ENCODE assay signal across 7 cellular contexts in genomic region chr11:69900822-69901302, GRCh38.
A peak's percentile ranks its signal among the peaks of the same experiment; 100 is the strongest.
DNase-seq lines count a peak whose midpoint lies in the region; ATAC-seq, FAIRE-seq and TF ChIP-seq lines count a peak whose summit lies in the region.
"Not testable (repeated sequence)": the region's sequence is repeated elsewhere in the genome, so short reads cannot be mapped to it uniquely, and the experiment has no call there.

No MANE protein-coding gene starts in this region.

- ATAC-seq in A549 = peak in 1 of 2 experiments; percentile 38; a peak in 2 of 6 replicates
- ATAC-seq in pancreas = peak in 2 of 4 donors; percentile 16 to 26
- peak in 2 of 4 donors; percentile 26 to 56 for ATAC-seq in psoas muscle

- H3K36me3 ChIP-seq in WERI-Rb-1; endothelial cell of umbilical vein (ENCODE audit: control insufficient read depth in 2 of 2, extremely low read depth in 1 of 2, insufficient read depth in 2 of 2, low read length in 2 of 2); pancreas; psoas muscle (ENCODE audit: insufficient read depth in 1 of 2, low read depth in 1 of 2): not testable (repeated sequence)

- H3K4me1 ChIP-seq in A549 (peaks cover 16% of the 10 kb centered on the region), endothelial cell of umbilical vein (ENCODE audit: control insufficient read depth, extremely low read depth, insufficient read depth, low read length) (peaks cover 13% of the 10 kb centered on the region), psoas muscle (peaks cover 11% of the 10 kb centered on the region)
- not testable (repeated sequence) for H3K4me1 ChIP-seq in pancreas

- DNase-seq in A549 (ENCODE audit: low read depth in 1 of 2, low spot score in 1 of 2); HTR-8/SVneo (ENCODE audit: insufficient read length, low spot score); WERI-Rb-1; endothelial cell of umbilical vein (ENCODE audit: low read depth, low spot score); pancreas: not testable (repeated sequence)
- DNase-seq in myocyte (ENCODE audit: low read depth) (peak; percentile 53), psoas muscle (peak; percentile 2 to 17)

- H3K9me3 ChIP-seq in A549; WERI-Rb-1 (ENCODE audit: severe bottlenecking); endothelial cell of umbilical vein (replicated peaks; ENCODE audit: control insufficient read depth, insufficient read depth, low read length); pancreas; psoas muscle: not testable (repeated sequence)

- H3K27me3 ChIP-seq in WERI-Rb-1 (ENCODE audit: insufficient read depth, low read depth, severe bottlenecking); endothelial cell of umbilical vein (ENCODE audit: control insufficient read depth in 2 of 2, insufficient read depth in 2 of 2, low read length in 2 of 2); pancreas; psoas muscle (ENCODE audit: insufficient read depth in 3 of 3, low read length in 2 of 3): not testable (repeated sequence)

- peak overlapping the region; percentile 58 for H3K4me2 ChIP-seq in A549
- peak overlapping the region; percentile 12 for H3K4me2 ChIP-seq in endothelial cell of umbilical vein (ENCODE audit: insufficient read depth, low read length)

- not testable (repeated sequence) for TF ChIP-seq EP300 in A549 (IDR thresholded peaks at IDR 0.05)

- not testable (repeated sequence) for H3K79me2 ChIP-seq in endothelial cell of umbilical vein (ENCODE audit: control insufficient read depth, insufficient read depth, low read length)

- TF ChIP-seq POLR2A in A549 (IDR thresholded peaks at IDR 0.05; ENCODE audit: low read length); endothelial cell of umbilical vein (IDR thresholded peaks at IDR 0.05; ENCODE audit: low read depth, low read length): not testable (repeated sequence)

- BruUV-seq in endothelial cell of umbilical vein (replicated peaks; lab: Mats Ljungman, UMichigan) = not testable (repeated sequence)

- not testable (repeated sequence) for H2AFZ ChIP-seq in endothelial cell of umbilical vein (ENCODE audit: low read depth, low read length)

- H3K27ac ChIP-seq in A549 (peak overlapping the region; percentile 7 to 75; a peak in 4 of 6 replicates), WERI-Rb-1 (0 out of 2 replicates have a peak overlapping the region, but pooled peaks have one; percentile 54), pancreas (peak overlapping the region in 3 of 4 donors; percentile 35 to 62 (median 44)), psoas muscle (peak overlapping the region; percentile 1)
- H3K27ac ChIP-seq in endothelial cell of umbilical vein (ENCODE audit: insufficient read depth, low read depth, low read length) = not testable (repeated sequence)

- not testable (repeated sequence) for H3K9me1 ChIP-seq in endothelial cell of umbilical vein (replicated peaks; ENCODE audit: control insufficient read depth, extremely low read depth, insufficient read depth, low read length)

- H3K9ac ChIP-seq in endothelial cell of umbilical vein (replicated peaks; ENCODE audit: extremely low read depth, insufficient read depth, low read length) = not testable (repeated sequence)

- H4K20me1 ChIP-seq in endothelial cell of umbilical vein (replicated peaks; ENCODE audit: control insufficient read depth, extremely low read depth, insufficient read depth, low read length) = not testable (repeated sequence)

- POLR2A ChIA-PET in A549 (lab: Yijun Ruan, JAX) = not testable (repeated sequence)
- POLR2A ChIA-PET in endothelial cell of umbilical vein (lab: Charles Lee) = interaction anchor here (0.7 kb wide), 1 partner anchor 308 kb away, joined by 5 read pairs; no protein-coding TSS in a partner anchor

- FAIRE-seq in A549 (lab: Jason Lieb, UNC); endothelial cell of umbilical vein (lab: Jason Lieb, UNC); pancreas (lab: Jason Lieb, UNC): not testable (repeated sequence)
- peak; percentile 4 for FAIRE-seq in HTR-8/SVneo (lab: Jason Lieb, UNC)

- H3K4me3 ChIP-seq in A549; WERI-Rb-1 (ENCODE audit: low read depth, low read length); endothelial cell of umbilical vein (replicated peaks in 1 of 3; ENCODE audit: insufficient read depth in 1 of 3, low read depth in 1 of 3, low read length in 3 of 3); pancreas; psoas muscle: not testable (repeated sequence)

- 53% methylated on average over 5 of the region's 5 CpGs for WGBS in A549 (ENCODE audit: missing lambda C conversion rate)
- 27 to 42% methylated on average over 5 of the region's 5 CpGs for WGBS in pancreas, 2 donors
- 15 to 27% (median 22%) methylated on average over 5 of the region's 5 CpGs for WGBS in psoas muscle, 3 donors

- CTCF ChIA-PET in A549 (lab: Yijun Ruan, JAX) (interaction anchor here (0.7 to 3.1 kb wide), 6 partner anchors 9 to 284 kb away, joined by 3 to 25 read pairs (median 5); no protein-coding TSS in a partner anchor), endothelial cell of umbilical vein (lab: Charles Lee) (interaction anchor here (1.0 to 5.5 kb wide), 12 partner anchors 8 to 295 kb away, joined by 3 to 35 read pairs (median 6); no protein-coding TSS in a partner anchor)

- dilution Hi-C loops in endothelial cell of umbilical vein (cut with MboI; ENCODE audit: extremely low pct_ligation_motif_present, low sequenced_read_pairs) = loop anchor here (25.0 kb wide), 1 partner anchor 286 kb away; no protein-coding TSS in a partner anchor

- TF ChIP-seq RAD21 in A549 (conservative IDR thresholded peaks at IDR 0.05 in 1 of 2, IDR thresholded peaks at IDR 0.05 in 1 of 2) = not testable (repeated sequence)

- intact Hi-C loops in endothelial cell of umbilical vein (cut with micrococcal nuclease); pancreas (cut with DNase I); psoas muscle (cut with DNase I): not testable (repeated sequence)

- TF ChIP-seq CTCF in A549 (IDR thresholded peaks at IDR 0.05); WERI-Rb-1 (IDR thresholded peaks at IDR 0.05; ENCODE audit: low read depth, low read length); endothelial cell of umbilical vein (IDR thresholded peaks at IDR 0.05; ENCODE audit: extremely low read depth in 1 of 2, insufficient read depth in 1 of 2, low read depth in 1 of 2, low read length in 2 of 2); pancreas (IDR thresholded peaks at IDR 0.05); psoas muscle (IDR thresholded peaks at IDR 0.05): not testable (repeated sequence)
